ENCODE assay signal across 14 cellular contexts in genomic region chr22:37235897-37236607, GRCh38.
DNase-seq lines count a peak whose midpoint lies in the region; ATAC-seq, FAIRE-seq and TF ChIP-seq lines count a peak whose summit lies in the region.
"Had no signal": no experiment of that assay in that cellular context is flagged by ENCODE, and none has a peak within 500 bp of the region (broad histone marks: within the 10 kb centered on the region; RNA-seq: fewer than 3 reads in every experiment).

No MANE protein-coding gene starts in this region.

- no peaks in the 10 kb centered on the region for H3K9me3 Mint-ChIP-seq in activated T-cell treated with anti-CD3 and anti-CD28 coated beads, Interleukin-2, amount 50 U/mL, for 24 hours
- no peaks in the 10 kb centered on the region for H3K9me3 Mint-ChIP-seq in central memory CD8-positive, alpha-beta T cell
- no peaks in the 10 kb centered on the region for H3K9me3 Mint-ChIP-seq in stimulated activated effector memory CD8-positive, alpha-beta T cell treated with anti-CD3 and anti-CD28 coated beads, Interleukin-12 subunit alpha, Interleukin-12 subunit beta, amount 100 ng/mL, for 72 hours

- no peak overlapping the region for H2AFZ ChIP-seq in OCI-LY1 (ENCODE audit: low read length)

- no peak for ATAC-seq in central memory CD8-positive, alpha-beta T cell (replicated peaks; ENCODE audit: extremely low read depth, poor library complexity, severe bottlenecking)
- no peak for ATAC-seq in stimulated activated effector memory CD8-positive, alpha-beta T cell treated with anti-CD3 and anti-CD28 coated beads, Interleukin-12 subunit alpha, Interleukin-12 subunit beta, amount 100 ng/mL, for 72 hours
- no peak for ATAC-seq in HG02759 (IDR thresholded peaks at IDR 0.05; ENCODE audit: unreplicated experiment)
- ATAC-seq: Panc1, psoas muscle had no signal

- H3K4me3 Mint-ChIP-seq in activated T-cell treated with anti-CD3 and anti-CD28 coated beads, Interleukin-2, amount 50 U/mL, for 24 hours: peak overlapping the region; percentile 69
- H3K4me3 Mint-ChIP-seq in central memory CD8-positive, alpha-beta T cell: peak overlapping the region; percentile 87
- H3K4me3 Mint-ChIP-seq in stimulated activated effector memory CD8-positive, alpha-beta T cell treated with anti-CD3 and anti-CD28 coated beads, Interleukin-12 subunit alpha, Interleukin-12 subunit beta, amount 100 ng/mL, for 72 hours: peak overlapping the region; percentile 93

- TF ChIP-seq POLR2A in H54 (IDR thresholded peaks at IDR 0.05; ENCODE audit: low read depth, low read length): no peak

- no peaks in the 10 kb centered on the region for H3K27me3 ChIP-seq in OCI-LY1 (ENCODE audit: insufficient read depth, low read length)
- H3K27me3 ChIP-seq: ascending aorta had no signal

- H3K27ac Mint-ChIP-seq in activated T-cell treated with anti-CD3 and anti-CD28 coated beads, Interleukin-2, amount 50 U/mL, for 24 hours: peak overlapping the region; percentile 98
- H3K27ac Mint-ChIP-seq in central memory CD8-positive, alpha-beta T cell (ENCODE audit: low read depth): peak overlapping the region; percentile 90
- H3K27ac Mint-ChIP-seq in stimulated activated effector memory CD8-positive, alpha-beta T cell treated with anti-CD3 and anti-CD28 coated beads, Interleukin-12 subunit alpha, Interleukin-12 subunit beta, amount 100 ng/mL, for 72 hours: peak overlapping the region; percentile 97

- no peaks in the 10 kb centered on the region for H3K9me2 ChIP-seq in OCI-LY1 (ENCODE audit: low read depth, low read length)

- H3K79me2 ChIP-seq in OCI-LY1 (ENCODE audit: insufficient read depth, low read length): no peaks in the 10 kb centered on the region

- peak overlapping the region; percentile 72 for H3K27ac ChIP-seq in OCI-LY1 (ENCODE audit: low read depth, low read length, poor library complexity, severe bottlenecking)
- H3K27ac ChIP-seq: ascending aorta, psoas muscle had no signal

- H3K9ac ChIP-seq in OCI-LY1 (ENCODE audit: low read length): no peak overlapping the region

- H3K36me3 Mint-ChIP-seq in activated T-cell treated with anti-CD3 and anti-CD28 coated beads, Interleukin-2, amount 50 U/mL, for 24 hours (ENCODE audit: low read depth): peaks cover 99% of the 10 kb centered on the region
- H3K36me3 Mint-ChIP-seq in central memory CD8-positive, alpha-beta T cell (ENCODE audit: insufficient read depth): peaks cover 81% of the 10 kb centered on the region
- peaks cover 100% of the 10 kb centered on the region for H3K36me3 Mint-ChIP-seq in stimulated activated effector memory CD8-positive, alpha-beta T cell treated with anti-CD3 and anti-CD28 coated beads, Interleukin-12 subunit alpha, Interleukin-12 subunit beta, amount 100 ng/mL, for 72 hours

- no peaks in the 10 kb centered on the region for H3K27me3 Mint-ChIP-seq in activated T-cell treated with anti-CD3 and anti-CD28 coated beads, Interleukin-2, amount 50 U/mL, for 24 hours
- H3K27me3 Mint-ChIP-seq in central memory CD8-positive, alpha-beta T cell: no peaks in the 10 kb centered on the region

- no peaks in the 10 kb centered on the region for H3F3A ChIP-seq in OCI-LY1 (ENCODE audit: insufficient read depth, low read length)

- TF ChIP-seq CTCF in OCI-LY1 (IDR thresholded peaks at IDR 0.05; ENCODE audit: low read length): no peak

- H4K20me1 ChIP-seq in OCI-LY1 (ENCODE audit: insufficient read depth, low read length): no peaks in the 10 kb centered on the region

- H3K4me2 ChIP-seq in OCI-LY1 (ENCODE audit: low read length): peak overlapping the region; percentile 2; the same call in 1 of the 2 replicates

- no peak overlapping the region for H3K4me3 ChIP-seq in OCI-LY1 (ENCODE audit: low read depth, low read length, poor library complexity, severe bottlenecking)
- H3K4me3 ChIP-seq: ascending aorta, psoas muscle had no signal

- no peak for FAIRE-seq in H54 (lab: Jason Lieb, UNC)

- H3K36me3 ChIP-seq in OCI-LY1 (ENCODE audit: insufficient read depth, low read length): peaks cover 84% of the 10 kb centered on the region
- H3K36me3 ChIP-seq: ascending aorta had no signal

- H3K4me1 ChIP-seq in OCI-LY1 (ENCODE audit: insufficient read depth, low read length, severe bottlenecking): peaks cover 86% of the 10 kb centered on the region
- H3K4me1 ChIP-seq: ascending aorta, psoas muscle had no signal

- no peaks in the 10 kb centered on the region for H3K9me3 ChIP-seq in OCI-LY1 (ENCODE audit: low read length)
- H3K9me3 ChIP-seq: ascending aorta, psoas muscle had no signal

- peaks cover 97% of the 10 kb centered on the region for H3K4me1 Mint-ChIP-seq in activated T-cell treated with anti-CD3 and anti-CD28 coated beads, Interleukin-2, amount 50 U/mL, for 24 hours (ENCODE audit: low read depth)
- H3K4me1 Mint-ChIP-seq in central memory CD8-positive, alpha-beta T cell: peaks cover 97% of the 10 kb centered on the region
- H3K4me1 Mint-ChIP-seq in stimulated activated effector memory CD8-positive, alpha-beta T cell treated with anti-CD3 and anti-CD28 coated beads, Interleukin-12 subunit alpha, Interleukin-12 subunit beta, amount 100 ng/mL, for 72 hours: peaks cover 100% of the 10 kb centered on the region

- peak; percentile 32 for DNase-seq in activated T-cell treated with anti-CD3 and anti-CD28 coated beads, Interleukin-2, amount 50 U/mL, for 24 hours
- no peak for DNase-seq in activated T-cell treated with anti-CD3 and anti-CD28 coated beads, Interleukin-2, amount 50 U/mL, for 1 hour
- DNase-seq in central memory CD8-positive, alpha-beta T cell (ENCODE audit: low spot score in 2 of 2): no peak
- no peak for DNase-seq in stimulated activated effector memory CD8-positive, alpha-beta T cell treated with anti-CD3 and anti-CD28 coated beads, Interleukin-12 subunit alpha, Interleukin-12 subunit beta, amount 100 ng/mL, for 72 hours (ENCODE audit: low spot score in 2 of 2)
- no peak for DNase-seq in central memory CD4-positive, alpha-beta T cell
- no peak for DNase-seq in H54 (ENCODE audit: insufficient read length, low spot score)
- DNase-seq: ACHN; activated CD4-positive, alpha-beta T cell treated with anti-CD3 and anti-CD28 coated beads, Interleukin-2, amount 50 U/mL, for 48 hours; NCI-H1105 treated with DMSO at 0.1 percent for 48 hours had no signal
